In genomic region chr18:63994783-63995399, GRCh38 we compare ENCODE assay signal across 8 cellular contexts. TPM values are rescaled to one million over a fixed set of nuclear protein-coding genes. Genes with fewer than 3 reads are reported as not detected.
DNase-seq lines count a peak whose midpoint lies in the region; ATAC-seq and TF ChIP-seq lines count a peak whose summit lies in the region.

No MANE protein-coding gene starts in this region.

- TF ChIP-seq CTCF in cardiac muscle cell (IDR thresholded peaks at IDR 0.05; ENCODE audit: low read depth, low read length) (peak; percentile 93), prostate gland (IDR thresholded peaks at IDR 0.05) (peak; percentile 64 to 76 (median 73))

- peaks cover 15% of the 10 kb centered on the region for H3K36me3 Mint-ChIP-seq in activated naive CD8-positive, alpha-beta T cell treated with anti-CD3 and anti-CD28 coated beads for 36 hours

- intact Hi-C loops in prostate gland (cut with DNase I), result loop anchor here (5.0 kb wide), 1 partner anchor 33 kb away; no protein-coding TSS in a partner anchor

- peaks cover 17% of the 10 kb centered on the region for H3K9me3 Mint-ChIP-seq in activated naive CD8-positive, alpha-beta T cell treated with anti-CD3 and anti-CD28 coated beads for 36 hours

- H3K4me3 Mint-ChIP-seq in activated naive CD8-positive, alpha-beta T cell treated with anti-CD3 and anti-CD28 coated beads for 36 hours, result no peak overlapping the region

- H3K36me3 ChIP-seq in cardiac muscle cell (no peaks in the 10 kb centered on the region), prostate gland (no peaks in the 10 kb centered on the region)

- H3K27me3 ChIP-seq in cardiac muscle cell, result no peaks in the 10 kb centered on the region
- no peaks in the 10 kb centered on the region for H3K27me3 ChIP-seq in prostate gland (replicated peaks; ENCODE audit: insufficient read depth)

- H3K4me1 Mint-ChIP-seq in activated naive CD8-positive, alpha-beta T cell treated with anti-CD3 and anti-CD28 coated beads for 36 hours, result no peaks in the 10 kb centered on the region

- DNase-seq in ELF-1 (ENCODE audit: low read depth, low spot score), result peak; percentile 89
- peak; percentile 42 for DNase-seq in HCEC 1CT
- peak; percentile 23 for DNase-seq in NCI-H748 treated with DMSO at 0.1 percent for 48 hours (lab: John Stamatoyannopoulos, UW)
- peak; percentile 9 for DNase-seq in activated naive CD8-positive, alpha-beta T cell treated with anti-CD3 and anti-CD28 coated beads for 36 hours
- peak; percentile 59 to 73 for DNase-seq in cardiac muscle cell (ENCODE audit: low read depth in 1 of 2, low spot score in 1 of 2)
- no peak for DNase-seq in prostate gland (ENCODE audit: low spot score)

- WGBS in prostate gland, result 18% methylated on average over 6 of the region's 6 CpGs

- no peaks in the 10 kb centered on the region for H3K4me1 ChIP-seq in cardiac muscle cell (ENCODE audit: low read depth)
- no peaks in the 10 kb centered on the region for H3K4me1 ChIP-seq in prostate gland (replicated peaks)

- ATAC-seq in HG03196 (IDR thresholded peaks at IDR 0.05; ENCODE audit: unreplicated experiment) (no peak), GM21825 (IDR thresholded peaks at IDR 0.05; ENCODE audit: unreplicated experiment) (no peak)

- H3K27ac Mint-ChIP-seq in activated naive CD8-positive, alpha-beta T cell treated with anti-CD3 and anti-CD28 coated beads for 36 hours, result no peak overlapping the region

- H3K4me3 ChIP-seq in cardiac muscle cell (no peak overlapping the region), prostate gland (no peak overlapping the region)

- H3K27ac ChIP-seq in cardiac muscle cell (no peak overlapping the region), prostate gland (no peak overlapping the region)

- no peaks in the 10 kb centered on the region for H3K9me3 ChIP-seq in cardiac muscle cell (ENCODE audit: low read depth)
- no peaks in the 10 kb centered on the region for H3K9me3 ChIP-seq in prostate gland

- H3K27me3 Mint-ChIP-seq in activated naive CD8-positive, alpha-beta T cell treated with anti-CD3 and anti-CD28 coated beads for 36 hours, result peaks cover 8% of the 10 kb centered on the region

- TF ChIP-seq POLR2A in prostate gland (IDR thresholded peaks at IDR 0.05), result no peak

RNA-seq across cellular contexts. Expression of gene SERPINB8, which starts 25.0 kb away (rescaled TPM):
- 10 to 100 TPM; 16.8 to 17.0 TPM for total RNA-seq in activated naive CD8-positive, alpha-beta T cell treated with anti-CD3 and anti-CD28 coated beads for 36 hours
- total RNA-seq in cardiac muscle cell, result 0.56 and 0.60 TPM in 2 replicates
- polyA plus RNA-seq in cardiac muscle cell, result 0.90 and 4.0 TPM in 2 replicates
- total RNA-seq in prostate gland, result 1 to 10 TPM; 2.0 to 5.3 TPM

RNA-seq across cellular contexts. Expression of gene HMSD, which starts 45.8 kb away (rescaled TPM):
- 1 to 10 TPM; 1.8 to 4.4 TPM for total RNA-seq in activated naive CD8-positive, alpha-beta T cell treated with anti-CD3 and anti-CD28 coated beads for 36 hours
- total RNA-seq in cardiac muscle cell (0.14 TPM in 1 of 2 replicates, not detected in the other), prostate gland (not detected)
- polyA plus RNA-seq in cardiac muscle cell, result 3.7 TPM in 1 of 2 replicates, not detected in the other
